In the genomic region with DNA sequence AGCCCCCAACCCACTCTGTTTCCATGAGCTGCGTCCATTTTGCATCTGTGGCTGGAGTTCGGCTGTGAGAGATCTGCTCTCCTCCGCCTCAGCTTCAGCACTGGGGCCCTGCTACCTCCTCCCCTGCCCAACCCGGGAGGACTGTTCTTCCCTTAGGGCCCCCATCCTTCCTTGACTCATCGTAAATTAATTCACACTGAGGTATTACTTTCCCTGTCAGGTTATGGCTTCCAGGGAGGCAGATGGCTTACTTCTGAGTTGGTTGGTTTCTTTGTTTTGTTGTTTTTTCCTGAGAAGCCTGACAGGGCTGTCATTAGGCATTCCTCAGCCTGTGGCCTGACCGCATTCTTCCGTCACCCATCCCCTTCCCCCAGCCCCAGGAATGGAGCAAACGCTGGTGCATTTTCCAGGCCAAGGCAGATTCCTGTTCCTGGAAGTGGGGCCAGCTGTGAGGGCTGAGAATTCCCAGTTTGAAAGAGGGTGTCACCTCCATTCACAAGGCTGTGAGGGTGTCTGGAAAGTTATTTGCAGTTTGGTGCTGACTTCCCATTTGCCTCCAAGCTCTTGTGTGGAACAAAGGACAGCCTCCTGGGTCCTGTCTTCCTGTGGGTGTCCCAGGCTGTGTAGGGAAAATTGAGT, we compare ENCODE assay signal across 1 cellular context.
TF ChIP-seq lines count a peak whose summit lies in the region.

No MANE protein-coding gene starts in this region.

TF ChIP-seq in A549, 52 proteins besides CTCF, POLR2A, EP300 and RAD21 (continued from another document):
- TF ChIP-seq, protein P1, sequence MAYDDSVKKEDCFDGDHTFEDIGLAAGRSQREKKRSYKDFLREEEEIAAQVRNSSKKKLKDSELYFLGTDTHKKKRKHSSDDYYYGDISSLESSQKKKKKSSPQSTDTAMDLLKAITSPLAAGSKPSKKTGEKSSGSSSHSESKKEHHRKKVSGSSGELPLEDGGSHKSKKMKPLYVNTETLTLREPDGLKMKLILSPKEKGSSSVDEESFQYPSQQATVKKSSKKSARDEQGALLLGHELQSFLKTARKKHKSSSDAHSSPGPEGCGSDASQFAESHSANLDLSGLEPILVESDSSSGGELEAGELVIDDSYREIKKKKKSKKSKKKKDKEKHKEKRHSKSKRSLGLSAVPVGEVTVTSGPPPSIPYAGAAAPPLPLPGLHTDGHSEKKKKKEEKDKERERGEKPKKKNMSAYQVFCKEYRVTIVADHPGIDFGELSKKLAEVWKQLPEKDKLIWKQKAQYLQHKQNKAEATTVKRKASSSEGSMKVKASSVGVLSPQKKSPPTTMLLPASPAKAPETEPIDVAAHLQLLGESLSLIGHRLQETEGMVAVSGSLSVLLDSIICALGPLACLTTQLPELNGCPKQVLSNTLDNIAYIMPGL (CRISPR knock-in tag; IDR thresholded peaks at IDR 0.05; ENCODE audit: borderline replicate concordance), result no peak
- no peak for TF ChIP-seq HDAC2 (IDR thresholded peaks at IDR 0.05)
- TF ChIP-seq, protein P2, sequence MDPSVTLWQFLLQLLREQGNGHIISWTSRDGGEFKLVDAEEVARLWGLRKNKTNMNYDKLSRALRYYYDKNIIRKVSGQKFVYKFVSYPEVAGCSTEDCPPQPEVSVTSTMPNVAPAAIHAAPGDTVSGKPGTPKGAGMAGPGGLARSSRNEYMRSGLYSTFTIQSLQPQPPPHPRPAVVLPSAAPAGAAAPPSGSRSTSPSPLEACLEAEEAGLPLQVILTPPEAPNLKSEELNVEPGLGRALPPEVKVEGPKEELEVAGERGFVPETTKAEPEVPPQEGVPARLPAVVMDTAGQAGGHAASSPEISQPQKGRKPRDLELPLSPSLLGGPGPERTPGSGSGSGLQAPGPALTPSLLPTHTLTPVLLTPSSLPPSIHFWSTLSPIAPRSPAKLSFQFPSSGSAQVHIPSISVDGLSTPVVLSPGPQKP (IDR thresholded peaks at IDR 0.05; ENCODE audit: low read depth, low read length), result no peak
